Comparison of ENCODE assay signal across 1 cellular context in genomic region chr21:38989745-38990423, GRCh38.
TF ChIP-seq lines count a peak whose summit lies in the region.

No MANE protein-coding gene starts in this region.

TF ChIP-seq in HepG2, 621 proteins besides CTCF, POLR2A, EP300 and RAD21 (continued from another document and continues in another):
- peak; percentile 59; the same call in 1 of the 2 replicates for TF ChIP-seq HOXA3 (CRISPR knock-in tag; IDR thresholded peaks at IDR 0.05)
- peak; percentile 75 for TF ChIP-seq HDAC2 (CRISPR knock-in tag; IDR thresholded peaks at IDR 0.05)
- TF ChIP-seq, protein P1, sequence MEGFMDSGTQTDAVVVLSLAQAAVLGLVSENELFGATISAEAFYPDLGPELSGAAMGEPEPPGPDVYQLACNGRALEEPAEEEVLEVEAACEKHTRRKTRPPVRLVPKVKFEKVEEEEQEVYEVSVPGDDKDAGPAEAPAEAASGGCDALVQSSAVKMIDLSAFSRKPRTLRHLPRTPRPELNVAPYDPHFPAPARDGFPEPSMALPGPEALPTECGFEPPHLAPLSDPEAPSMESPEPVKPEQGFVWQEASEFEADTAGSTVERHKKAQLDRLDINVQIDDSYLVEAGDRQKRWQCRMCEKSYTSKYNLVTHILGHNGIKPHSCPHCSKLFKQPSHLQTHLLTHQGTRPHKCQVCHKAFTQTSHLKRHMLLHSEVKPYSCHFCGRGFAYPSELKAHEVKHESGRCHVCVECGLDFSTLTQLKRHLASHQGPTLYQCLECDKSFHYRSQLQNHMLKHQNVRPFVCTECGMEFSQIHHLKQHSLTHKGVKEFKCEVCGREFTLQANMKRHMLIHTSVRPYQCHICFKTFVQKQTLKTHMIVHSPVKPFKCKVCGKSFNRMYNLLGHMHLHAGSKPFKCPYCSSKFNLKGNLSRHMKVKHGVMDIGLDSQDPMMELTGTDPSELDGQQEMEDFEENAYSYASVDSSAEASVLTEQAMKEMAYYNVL (CRISPR knock-in tag; IDR thresholded peaks at IDR 0.05; ENCODE audit: borderline replicate concordance), result 0 out of 2 replicates have a peak, but pooled peaks have one; percentile 59
- no peak for TF ChIP-seq ZNF326 (CRISPR knock-in tag; IDR thresholded peaks at IDR 0.05; ENCODE audit: borderline replicate concordance)
- peak; percentile 61; the same call in 1 of the 2 replicates for TF ChIP-seq ZNF766 (CRISPR knock-in tag; IDR thresholded peaks at IDR 0.05; ENCODE audit: borderline replicate concordance)
- peak; percentile 95 for TF ChIP-seq BHLHE40 (IDR thresholded peaks at IDR 0.05; ENCODE audit: low read length)
- TF ChIP-seq TRIM24 (CRISPR knock-in tag; IDR thresholded peaks at IDR 0.05), result peak; percentile 65; the same call in 1 of the 2 replicates
- no peak for TF ChIP-seq GLMP (CRISPR knock-in tag; IDR thresholded peaks at IDR 0.05; ENCODE audit: borderline replicate concordance)
- no peak for TF ChIP-seq ZNF564 (CRISPR knock-in tag; IDR thresholded peaks at IDR 0.05)
- no peak for TF ChIP-seq PREB (CRISPR knock-in tag; IDR thresholded peaks at IDR 0.05)
- TF ChIP-seq ZNF792 (CRISPR knock-in tag; IDR thresholded peaks at IDR 0.05), result peak; percentile 71; the same call in 1 of the 2 replicates
- peak; percentile 90 for TF ChIP-seq MEF2D (CRISPR knock-in tag; IDR thresholded peaks at IDR 0.05)
- TF ChIP-seq SP5 (CRISPR knock-in tag; IDR thresholded peaks at IDR 0.05; ENCODE audit: borderline replicate concordance, low read depth), result peak; percentile 80; the same call in 1 of the 2 replicates
- TF ChIP-seq, protein P2, sequence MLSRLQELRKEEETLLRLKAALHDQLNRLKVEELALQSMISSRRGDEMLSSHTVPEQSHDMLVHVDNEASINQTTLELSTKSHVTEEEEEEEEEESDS (CRISPR knock-in tag; IDR thresholded peaks at IDR 0.05; ENCODE audit: borderline replicate concordance), result peak; percentile 53; the same call in 1 of the 2 replicates
- peak; percentile 34; the same call in 1 of the 2 replicates for TF ChIP-seq TBX3 (IDR thresholded peaks at IDR 0.05; ENCODE audit: borderline replicate concordance)
- peak; percentile 77; the same call in 1 of the 2 replicates for TF ChIP-seq TARDBP (CRISPR knock-in tag; IDR thresholded peaks at IDR 0.05)
- no peak for TF ChIP-seq HNRNPL (IDR thresholded peaks at IDR 0.05; ENCODE audit: low read depth, low read length)
- TF ChIP-seq, protein P3, sequence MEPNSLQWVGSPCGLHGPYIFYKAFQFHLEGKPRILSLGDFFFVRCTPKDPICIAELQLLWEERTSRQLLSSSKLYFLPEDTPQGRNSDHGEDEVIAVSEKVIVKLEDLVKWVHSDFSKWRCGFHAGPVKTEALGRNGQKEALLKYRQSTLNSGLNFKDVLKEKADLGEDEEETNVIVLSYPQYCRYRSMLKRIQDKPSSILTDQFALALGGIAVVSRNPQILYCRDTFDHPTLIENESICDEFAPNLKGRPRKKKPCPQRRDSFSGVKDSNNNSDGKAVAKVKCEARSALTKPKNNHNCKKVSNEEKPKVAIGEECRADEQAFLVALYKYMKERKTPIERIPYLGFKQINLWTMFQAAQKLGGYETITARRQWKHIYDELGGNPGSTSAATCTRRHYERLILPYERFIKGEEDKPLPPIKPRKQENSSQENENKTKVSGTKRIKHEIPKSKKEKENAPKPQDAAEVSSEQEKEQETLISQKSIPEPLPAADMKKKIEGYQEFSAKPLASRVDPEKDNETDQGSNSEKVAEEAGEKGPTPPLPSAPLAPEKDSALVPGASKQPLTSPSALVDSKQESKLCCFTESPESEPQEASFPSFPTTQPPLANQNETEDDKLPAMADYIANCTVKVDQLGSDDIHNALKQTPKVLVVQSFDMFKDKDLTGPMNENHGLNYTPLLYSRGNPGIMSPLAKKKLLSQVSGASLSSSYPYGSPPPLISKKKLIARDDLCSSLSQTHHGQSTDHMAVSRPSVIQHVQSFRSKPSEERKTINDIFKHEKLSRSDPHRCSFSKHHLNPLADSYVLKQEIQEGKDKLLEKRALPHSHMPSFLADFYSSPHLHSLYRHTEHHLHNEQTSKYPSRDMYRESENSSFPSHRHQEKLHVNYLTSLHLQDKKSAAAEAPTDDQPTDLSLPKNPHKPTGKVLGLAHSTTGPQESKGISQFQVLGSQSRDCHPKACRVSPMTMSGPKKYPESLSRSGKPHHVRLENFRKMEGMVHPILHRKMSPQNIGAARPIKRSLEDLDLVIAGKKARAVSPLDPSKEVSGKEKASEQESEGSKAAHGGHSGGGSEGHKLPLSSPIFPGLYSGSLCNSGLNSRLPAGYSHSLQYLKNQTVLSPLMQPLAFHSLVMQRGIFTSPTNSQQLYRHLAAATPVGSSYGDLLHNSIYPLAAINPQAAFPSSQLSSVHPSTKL (CRISPR knock-in tag; IDR thresholded peaks at IDR 0.05), result peak; percentile 89
- TF ChIP-seq ZNF136 (CRISPR knock-in tag; IDR thresholded peaks at IDR 0.05; ENCODE audit: low read depth), result peak; percentile 70; the same call in 1 of the 2 replicates
- 0 out of 2 replicates have a peak, but pooled peaks have one; percentile 64 for TF ChIP-seq ZNF124 (CRISPR knock-in tag; IDR thresholded peaks at IDR 0.05)
- no peak for TF ChIP-seq NR3C1 (CRISPR knock-in tag; IDR thresholded peaks at IDR 0.05)
- no peak for TF ChIP-seq ZNF672 (CRISPR knock-in tag; IDR thresholded peaks at IDR 0.05)
- TF ChIP-seq, protein P4, sequence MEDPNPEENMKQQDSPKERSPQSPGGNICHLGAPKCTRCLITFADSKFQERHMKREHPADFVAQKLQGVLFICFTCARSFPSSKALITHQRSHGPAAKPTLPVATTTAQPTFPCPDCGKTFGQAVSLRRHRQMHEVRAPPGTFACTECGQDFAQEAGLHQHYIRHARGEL (CRISPR knock-in tag; IDR thresholded peaks at IDR 0.05), result no peak
- TF ChIP-seq SOX5 (CRISPR knock-in tag; IDR thresholded peaks at IDR 0.05; ENCODE audit: borderline replicate concordance), result peak; percentile 88
- TF ChIP-seq SATB2 (CRISPR knock-in tag; IDR thresholded peaks at IDR 0.05), result 0 out of 2 replicates have a peak, but pooled peaks have one; percentile 79
- TF ChIP-seq, protein P5, sequence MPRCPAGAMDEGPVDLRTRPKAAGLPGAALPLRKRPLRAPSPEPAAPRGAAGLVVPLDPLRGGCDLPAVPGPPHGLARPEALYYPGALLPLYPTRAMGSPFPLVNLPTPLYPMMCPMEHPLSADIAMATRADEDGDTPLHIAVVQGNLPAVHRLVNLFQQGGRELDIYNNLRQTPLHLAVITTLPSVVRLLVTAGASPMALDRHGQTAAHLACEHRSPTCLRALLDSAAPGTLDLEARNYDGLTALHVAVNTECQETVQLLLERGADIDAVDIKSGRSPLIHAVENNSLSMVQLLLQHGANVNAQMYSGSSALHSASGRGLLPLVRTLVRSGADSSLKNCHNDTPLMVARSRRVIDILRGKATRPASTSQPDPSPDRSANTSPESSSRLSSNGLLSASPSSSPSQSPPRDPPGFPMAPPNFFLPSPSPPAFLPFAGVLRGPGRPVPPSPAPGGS (CRISPR knock-in tag; IDR thresholded peaks at IDR 0.05), result 0 out of 2 replicates have a peak, but pooled peaks have one; percentile 4
- TF ChIP-seq ZMYM2 (CRISPR knock-in tag; IDR thresholded peaks at IDR 0.05), result peak; percentile 73
- no peak for TF ChIP-seq TCF12 (IDR thresholded peaks at IDR 0.05)
- TF ChIP-seq TCF12 (CRISPR knock-in tag; IDR thresholded peaks at IDR 0.05), result no peak
- peak; percentile 32 for TF ChIP-seq CBX1 (IDR thresholded peaks at IDR 0.05; ENCODE audit: low read depth)
- TF ChIP-seq CEBPG (CRISPR knock-in tag; IDR thresholded peaks at IDR 0.05), result peak; percentile 38; the same call in 1 of the 2 replicates
- TF ChIP-seq ZFP36L1 (CRISPR knock-in tag; IDR thresholded peaks at IDR 0.05), result peak; percentile 56
- TF ChIP-seq, protein P6, sequence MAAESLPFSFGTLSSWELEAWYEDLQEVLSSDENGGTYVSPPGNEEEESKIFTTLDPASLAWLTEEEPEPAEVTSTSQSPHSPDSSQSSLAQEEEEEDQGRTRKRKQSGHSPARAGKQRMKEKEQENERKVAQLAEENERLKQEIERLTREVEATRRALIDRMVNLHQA (CRISPR knock-in tag; IDR thresholded peaks at IDR 0.05), result no peak
- 0 out of 2 replicates have a peak, but pooled peaks have one; percentile 58 for TF ChIP-seq ATF7-NPFF (CRISPR knock-in tag; IDR thresholded peaks at IDR 0.05; ENCODE audit: low read depth)
- TF ChIP-seq SAP130 (CRISPR knock-in tag; IDR thresholded peaks at IDR 0.05; ENCODE audit: low read depth), result peak; percentile 79
- TF ChIP-seq SKIL (CRISPR knock-in tag; IDR thresholded peaks at IDR 0.05; ENCODE audit: borderline replicate concordance), result peak; percentile 65; the same call in 1 of the 2 replicates
- no peak for TF ChIP-seq TP53 (CRISPR knock-in tag; conservative IDR thresholded peaks at IDR 0.05)
- no peak for TF ChIP-seq SRSF4 (IDR thresholded peaks at IDR 0.05; ENCODE audit: low read depth, low read length, poor library complexity, severe bottlenecking)
- TF ChIP-seq BORCS8-MEF2B (CRISPR knock-in tag; IDR thresholded peaks at IDR 0.05), result no peak
- TF ChIP-seq LBX2 (CRISPR knock-in tag; IDR thresholded peaks at IDR 0.05; ENCODE audit: borderline replicate concordance), result peak; percentile 88; the same call in 1 of the 2 replicates
- TF ChIP-seq, protein P7, sequence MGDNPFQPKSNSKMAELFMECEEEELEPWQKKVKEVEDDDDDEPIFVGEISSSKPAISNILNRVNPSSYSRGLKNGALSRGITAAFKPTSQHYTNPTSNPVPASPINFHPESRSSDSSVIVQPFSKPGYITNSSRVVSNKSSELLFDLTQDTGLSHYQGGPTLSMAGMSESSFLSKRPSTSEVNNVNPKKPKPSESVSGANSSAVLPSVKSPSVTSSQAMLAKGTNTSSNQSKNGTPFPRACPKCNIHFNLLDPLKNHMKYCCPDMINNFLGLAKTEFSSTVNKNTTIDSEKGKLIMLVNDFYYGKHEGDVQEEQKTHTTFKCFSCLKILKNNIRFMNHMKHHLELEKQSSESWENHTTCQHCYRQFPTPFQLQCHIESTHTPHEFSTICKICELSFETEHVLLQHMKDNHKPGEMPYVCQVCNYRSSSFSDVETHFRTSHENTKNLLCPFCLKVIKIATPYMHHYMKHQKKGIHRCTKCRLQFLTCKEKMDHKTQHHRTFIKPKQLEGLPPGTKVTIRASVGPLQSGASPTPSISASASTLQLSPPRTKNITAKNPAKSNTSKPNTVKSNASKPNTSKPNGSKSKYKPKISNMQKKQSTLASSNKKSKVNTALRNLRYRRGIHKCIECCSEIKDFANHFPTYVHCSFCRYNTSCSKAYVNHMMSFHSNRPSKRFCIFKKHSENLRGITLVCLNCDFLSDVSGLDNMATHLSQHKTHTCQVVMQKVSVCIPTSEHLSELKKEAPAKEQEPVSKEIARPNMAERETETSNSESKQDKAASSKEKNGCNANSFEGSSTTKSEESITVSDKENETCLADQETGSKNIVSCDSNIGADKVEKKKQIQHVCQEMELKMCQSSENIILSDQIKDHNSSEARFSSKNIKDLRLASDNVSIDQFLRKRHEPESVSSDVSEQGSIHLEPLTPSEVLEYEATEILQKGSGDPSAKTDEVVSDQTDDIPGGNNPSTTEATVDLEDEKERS (CRISPR knock-in tag; IDR thresholded peaks at IDR 0.05), result peak; percentile 20; the same call in 1 of the 2 replicates
- no peak for TF ChIP-seq ZNF143 (CRISPR knock-in tag; IDR thresholded peaks at IDR 0.05)
- TF ChIP-seq KDM6A (CRISPR knock-in tag; IDR thresholded peaks at IDR 0.05; ENCODE audit: low read depth), result no peak
- peak; percentile 68; the same call in 1 of the 2 replicates for TF ChIP-seq ELF4 (CRISPR knock-in tag; IDR thresholded peaks at IDR 0.05; ENCODE audit: borderline replicate concordance)
- no peak for TF ChIP-seq ATM (IDR thresholded peaks at IDR 0.05; ENCODE audit: borderline replicate concordance)
- no peak for TF ChIP-seq ETV6 (CRISPR knock-in tag; conservative IDR thresholded peaks at IDR 0.05)
- no peak for TF ChIP-seq ESRRA (CRISPR knock-in tag; IDR thresholded peaks at IDR 0.05; ENCODE audit: low read depth)
- no peak for TF ChIP-seq ZBTB2 (CRISPR knock-in tag; IDR thresholded peaks at IDR 0.05; ENCODE audit: low read depth)
- 0 out of 2 replicates have a peak, but pooled peaks have one; percentile 36 for TF ChIP-seq IRF2 (CRISPR knock-in tag; IDR thresholded peaks at IDR 0.05)
